In the genomic region with DNA sequence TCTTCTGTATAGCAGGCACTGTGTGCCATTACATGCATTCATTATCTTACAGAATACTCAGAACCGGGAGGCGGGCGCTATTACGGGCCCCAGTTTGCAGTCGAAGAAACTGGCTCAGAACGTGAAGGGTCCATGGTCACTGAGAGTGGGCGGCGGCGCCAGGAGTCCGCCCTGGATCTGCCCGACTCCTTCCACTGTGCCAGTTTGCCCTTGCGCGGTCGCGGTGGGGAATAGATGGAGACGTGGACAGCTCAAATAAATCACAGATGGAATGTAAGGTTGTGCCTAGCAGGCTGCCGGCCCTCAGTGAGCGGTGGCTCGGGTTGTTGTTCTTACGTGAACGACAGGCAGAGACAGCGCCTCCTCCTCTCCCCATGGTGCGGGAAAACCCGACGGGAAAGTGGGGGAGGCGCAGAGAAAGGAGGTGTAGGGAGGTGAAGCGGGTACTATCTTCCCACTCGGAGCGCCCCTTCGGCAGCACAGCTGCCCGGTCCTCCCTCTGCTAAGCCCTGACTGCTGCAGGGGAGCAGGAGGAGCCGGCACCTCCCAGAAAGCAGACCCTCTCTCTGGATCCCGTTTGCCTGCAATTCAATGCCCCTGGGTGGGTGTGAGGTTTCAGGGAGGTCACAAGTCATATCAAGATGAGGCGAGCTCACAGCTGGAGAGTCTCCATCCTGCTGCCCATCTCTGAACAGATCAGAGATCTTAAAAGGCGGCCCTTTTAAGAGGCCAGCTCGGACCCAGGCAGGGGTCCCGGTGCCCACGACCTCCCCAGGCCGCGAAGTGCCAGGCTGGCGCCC, we compare ENCODE assay signal across 9 cellular contexts. TPM values are rescaled to one million over a fixed set of nuclear protein-coding genes. Genes with fewer than 3 reads are reported as not detected.
DNase-seq lines count a peak whose midpoint lies in the region; ATAC-seq, FAIRE-seq and TF ChIP-seq lines count a peak whose summit lies in the region.
"Had no signal": no experiment of that assay in that cellular context is flagged by ENCODE, and none has a peak within 500 bp of the region (broad histone marks: within the 10 kb centered on the region; RNA-seq: fewer than 3 reads in every experiment).

No MANE protein-coding gene starts in this region.

- no peaks in the 10 kb centered on the region for H3K9me3 Mint-ChIP-seq in activated naive CD8-positive, alpha-beta T cell treated with anti-CD3 and anti-CD28 coated beads for 36 hours

- DNase-seq in NCI-H2227 (lab: John Stamatoyannopoulos, UW; ENCODE audit: unreplicated experiment) (peak; percentile 55), hypothalamus (lab: John Stamatoyannopoulos, UW) (peak in 32 of 51 donors; percentile 15 to 86 (median 52)), sciatic nerve (ENCODE audit: low spot score) (no peak), glomerular visceral epithelial cell (ENCODE audit: extremely low spot score) (no peak), H54 (ENCODE audit: insufficient read length, low spot score) (no peak)
- peak; percentile 36 for DNase-seq in activated naive CD8-positive, alpha-beta T cell treated with anti-CD3 and anti-CD28 coated beads for 36 hours

- no peaks in the 10 kb centered on the region for H3K36me3 Mint-ChIP-seq in activated naive CD8-positive, alpha-beta T cell treated with anti-CD3 and anti-CD28 coated beads for 36 hours

- intact Hi-C loops in sciatic nerve (cut with DNase I) = no loop called here

- FAIRE-seq in H54 (lab: Jason Lieb, UNC) = no peak
- FAIRE-seq: TTC549 had no signal

- peaks cover 30% of the 10 kb centered on the region for H3K4me1 Mint-ChIP-seq in activated naive CD8-positive, alpha-beta T cell treated with anti-CD3 and anti-CD28 coated beads for 36 hours

- H3K27ac Mint-ChIP-seq in activated naive CD8-positive, alpha-beta T cell treated with anti-CD3 and anti-CD28 coated beads for 36 hours = peak overlapping the region; percentile 36

- H3K4me3 ChIP-seq in GM08714 (ENCODE audit: low read length) = peak overlapping the region; percentile 27; the same call in 1 of the 2 replicates

- H3K4me3 Mint-ChIP-seq in activated naive CD8-positive, alpha-beta T cell treated with anti-CD3 and anti-CD28 coated beads for 36 hours = peak overlapping the region; percentile 75

- TF ChIP-seq POLR2A in H54 (IDR thresholded peaks at IDR 0.05; ENCODE audit: low read depth, low read length) = no peak

- peak; percentile 40 for ATAC-seq in sciatic nerve
- no peak for ATAC-seq in HG03354 (IDR thresholded peaks at IDR 0.05; ENCODE audit: poor library complexity, severe bottlenecking, unreplicated experiment)

- H3K27me3 Mint-ChIP-seq in activated naive CD8-positive, alpha-beta T cell treated with anti-CD3 and anti-CD28 coated beads for 36 hours = peaks cover 12% of the 10 kb centered on the region

RNA-seq across cellular contexts. Expression of gene COL9A2, which starts 1.1 kb away (rescaled TPM):
- 1 to 10 TPM; 2.5 to 3.0 TPM for total RNA-seq in activated naive CD8-positive, alpha-beta T cell treated with anti-CD3 and anti-CD28 coated beads for 36 hours
- total RNA-seq in sciatic nerve = 3.9 TPM

RNA-seq across cellular contexts. Expression of gene SMAP2, which starts 57.5 kb away (rescaled TPM):
- 100 to 1,000 TPM; 160 to 162 TPM for total RNA-seq in activated naive CD8-positive, alpha-beta T cell treated with anti-CD3 and anti-CD28 coated beads for 36 hours
- total RNA-seq in sciatic nerve = 24.0 TPM

RNA-seq across cellular contexts. Expression of gene ZMPSTE24, which starts 58.0 kb away (rescaled TPM):
- 10 to 100 TPM; 39.6 to 41.0 TPM for total RNA-seq in activated naive CD8-positive, alpha-beta T cell treated with anti-CD3 and anti-CD28 coated beads for 36 hours
- total RNA-seq in sciatic nerve = 30.7 TPM

Comparison
In these comparisons a context has a peak if more than half of its experiments do, and no peak if none do; other contexts are left out.
1. DNase-seq: peak in NCI-H2227 (single experiment), activated naive CD8-positive, alpha-beta T cell treated with anti-CD3 and anti-CD28 coated beads for 36 hours (single experiment) and hypothalamus (32 of 51); none in sciatic nerve (single experiment), glomerular visceral epithelial cell (single experiment) and H54 (single experiment).